9 cellular contexts compared by ENCODE assay signal in the genomic region with DNA sequence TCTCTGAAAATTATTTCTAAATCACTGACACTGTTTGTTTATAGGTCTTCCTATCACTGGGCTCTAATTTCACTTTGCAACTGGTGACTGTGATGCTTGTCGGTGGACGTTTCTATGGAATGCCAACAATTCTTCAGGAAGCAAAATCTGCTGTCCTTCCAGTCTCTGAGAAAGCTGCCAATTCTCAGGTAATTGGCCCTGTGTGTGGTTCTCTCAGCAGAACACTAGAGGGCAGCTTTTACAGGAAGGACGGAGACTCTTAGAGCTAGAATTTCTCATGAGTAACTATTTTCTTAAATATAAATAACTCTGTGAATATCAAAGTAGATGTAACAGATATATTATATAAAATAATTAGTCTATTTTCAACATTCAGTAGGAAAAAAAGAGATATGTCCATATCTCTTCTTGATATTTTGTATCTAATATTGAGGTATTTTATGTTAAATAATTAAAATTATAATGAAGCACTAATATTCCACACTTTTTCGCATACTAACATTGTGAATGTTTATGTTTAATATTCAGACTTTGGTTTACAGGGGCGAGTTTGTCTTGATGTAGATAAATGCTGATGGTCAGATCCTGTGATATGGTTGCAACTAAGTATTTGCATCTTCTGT.
DNase-seq lines count a peak whose midpoint lies in the region; ATAC-seq and TF ChIP-seq lines count a peak whose summit lies in the region.
"Had no signal": no experiment of that assay in that cellular context is flagged by ENCODE, and none has a peak within 500 bp of the region (broad histone marks: within the 10 kb centered on the region; RNA-seq: fewer than 3 reads in every experiment).

No MANE protein-coding gene starts in this region.

- TF ChIP-seq POLR2A in NB4 (IDR thresholded peaks at IDR 0.05; ENCODE audit: extremely low read depth, insufficient read length): no peak

- H3K4me3 ChIP-seq in HFF-Myc (replicated peaks; ENCODE audit: low read depth, low read length) (no peak overlapping the region), NB4 (ENCODE audit: low read depth, low read length) (no peak overlapping the region), ascending aorta (no peak overlapping the region)

- no peaks in the 10 kb centered on the region for H3K36me3 ChIP-seq in ascending aorta

- no peaks in the 10 kb centered on the region for H3K27me3 ChIP-seq in ascending aorta

- no peaks in the 10 kb centered on the region for H3K9me3 ChIP-seq in ascending aorta

- intact Hi-C loops in ascending aorta (cut with DNase I): no loop called here

- peak; percentile 80 for TF ChIP-seq CTCF in GM10248 (IDR thresholded peaks at IDR 0.05; ENCODE audit: control extremely low read depth, extremely low read depth, low read depth, missing control alignments)
- peak; percentile 68 for TF ChIP-seq CTCF in HFF-Myc (IDR thresholded peaks at IDR 0.05; ENCODE audit: low read depth, low read length, missing control alignments)
- TF ChIP-seq CTCF in NB4 (IDR thresholded peaks at IDR 0.05; ENCODE audit: low read depth, low read length): peak; percentile 76
- TF ChIP-seq CTCF in ascending aorta (IDR thresholded peaks at IDR 0.05): peak in 2 of 3 experiments; percentile 34 to 46

- H3K27ac ChIP-seq in ascending aorta: no peak overlapping the region

- ATAC-seq in HG03108 (IDR thresholded peaks at IDR 0.05; ENCODE audit: unreplicated experiment): no peak

- CTCF ChIA-PET in GM10248 (lab: Yijun Ruan, JAX): interaction anchor here (0.6 to 3.4 kb wide), 13 partner anchors 9 to 617 kb away, joined by 3 to 21 read pairs (median 4); no protein-coding TSS in a partner anchor

- H3K4me1 ChIP-seq in ascending aorta: no peaks in the 10 kb centered on the region

- POLR2A ChIA-PET in GM10248 (lab: Yijun Ruan, JAX): no interaction called here

- DNase-seq in AG20443 (ENCODE audit: low spot score): peak; percentile 53
- peak; percentile 42 for DNase-seq in GM10248 (ENCODE audit: extremely low spot score)
- peak; percentile 1 for DNase-seq in HFF-Myc (ENCODE audit: extremely low read depth, low read depth)
- DNase-seq in NB4 (ENCODE audit: low read depth): peak; percentile 34
- DNase-seq in ascending aorta (ENCODE audit: low spot score in 2 of 2): no peak
- peak; percentile 32 for DNase-seq in kidney glomerular epithelial cell (lab: John Stamatoyannopoulos, UW)
- no peak for DNase-seq in COLO668 (lab: John Stamatoyannopoulos, UW; ENCODE audit: unreplicated experiment)
- DNase-seq: naive B cell had no signal

Comparison
In these comparisons a context has a peak if more than half of its experiments do, and no peak if none do; other contexts are left out.
1. DNase-seq: peak in AG20443 (single experiment), GM10248 (single experiment), HFF-Myc (single experiment), NB4 (single experiment) and kidney glomerular epithelial cell (single experiment); none in ascending aorta (0 of 2) and COLO668 (single experiment).
2. Peak in every context shown above with its lines, with median percentiles within 50 percentile points of each other: CTCF ChIP-seq.